Comparison of ENCODE assay signal across 8 cellular contexts in genomic region chr7:87218941-87219544, GRCh38. TPM values are rescaled to one million over a fixed set of nuclear protein-coding genes. Genes with fewer than 3 reads are reported as not detected.
DNase-seq lines count a peak whose midpoint lies in the region; ATAC-seq and TF ChIP-seq lines count a peak whose summit lies in the region.

No MANE protein-coding gene starts in this region.

- H3K4me1 ChIP-seq in mucosa of descending colon (ENCODE audit: low read depth) (peaks cover 6% of the 10 kb centered on the region), thoracic aorta (ENCODE audit: control insufficient read depth in 1 of 2, low read depth in 2 of 2) (peaks cover 14 to 24% of the 10 kb centered on the region in 2 donors)

- peak overlapping the region; percentile 90 for H3K4me3 ChIP-seq in BJ (ENCODE audit: low read depth, low read length)
- peak overlapping the region; percentile 83 for H3K4me3 ChIP-seq in mucosa of descending colon
- H3K4me3 ChIP-seq in thoracic aorta: peak overlapping the region; percentile 93

- CTCF ChIA-PET in BJ (lab: Yijun Ruan, JAX): interaction anchor here (1.1 to 1.2 kb wide), 2 partner anchors 15 to 66 kb away, joined by 3 read pairs; no protein-coding TSS in a partner anchor

- POLR2A ChIA-PET in BJ (lab: Charles Lee): interaction anchor here (2.3 kb wide), 1 partner anchor 67 kb away, joined by 23 read pairs; the partner anchor contains the start of gene DMTF1

- H3K9me3 ChIP-seq in KOPT-K1 (ENCODE audit: insufficient read depth, low read length, poor library complexity, severe bottlenecking) (no peaks in the 10 kb centered on the region), mucosa of descending colon (no peaks in the 10 kb centered on the region), thoracic aorta (no peaks in the 10 kb centered on the region)

- H3K27ac ChIP-seq in KOPT-K1 (ENCODE audit: low read depth, low read length, poor library complexity, severe bottlenecking) (peak overlapping the region; percentile 66), epithelial cell of prostate (peak overlapping the region; percentile 41), thoracic aorta (peak overlapping the region; percentile 79 to 89)

- intact Hi-C loops in mucosa of descending colon (cut with DNase I, micrococcal nuclease): loop anchor here in 1 of 2 donors (10.0 kb wide), 1 partner anchor 64 kb away; the partner anchor contains the start of gene DMTF1

- DNase-seq in BJ (ENCODE audit: low read depth) (no peak), epithelial cell of prostate (ENCODE audit: low read depth, low spot score) (no peak), mucosa of descending colon (peak; percentile 63 to 79 (median 70)), thoracic aorta (ENCODE audit: low spot score) (no peak), GOT3 (lab: John Stamatoyannopoulos, UW) (no peak)
- peak; percentile 32 for DNase-seq in activated CD4-positive, alpha-beta T cell treated with anti-CD3 and anti-CD28 coated beads, Interleukin-2, amount 50 U/mL, for 1 hour

- no peaks in the 10 kb centered on the region; the same call in 1 of the 2 replicates for H3K36me3 ChIP-seq in BJ (ENCODE audit: control insufficient read depth, insufficient read depth, low read length)
- H3K36me3 ChIP-seq in KOPT-K1 (ENCODE audit: insufficient read depth, low read length): 0 out of 2 replicates have a peak, but pooled peaks cover 3% of the 10 kb centered on the region
- no peaks in the 10 kb centered on the region for H3K36me3 ChIP-seq in mucosa of descending colon (ENCODE audit: low read depth)
- no peaks in the 10 kb centered on the region for H3K36me3 ChIP-seq in thoracic aorta

- no peaks in the 10 kb centered on the region for H3K27me3 ChIP-seq in BJ (ENCODE audit: control insufficient read depth, insufficient read depth, low read length)
- H3K27me3 ChIP-seq in thoracic aorta (replicated peaks; ENCODE audit: insufficient read depth): no peaks in the 10 kb centered on the region

- peak; percentile 24 for TF ChIP-seq CTCF in BJ (IDR thresholded peaks at IDR 0.05; ENCODE audit: insufficient read depth, low read depth, low read length)
- no peak for TF ChIP-seq CTCF in mucosa of descending colon (IDR thresholded peaks at IDR 0.05)
- TF ChIP-seq CTCF in thoracic aorta (IDR thresholded peaks at IDR 0.05): no peak

- peak; percentile 0 for ATAC-seq in GM19397 (IDR thresholded peaks at IDR 0.05; ENCODE audit: unreplicated experiment)
- ATAC-seq in mucosa of descending colon: peak; percentile 42
- peak; percentile 20 for ATAC-seq in thoracic aorta (ENCODE audit: insufficient number of reproducible peaks, low FRiP score, low read depth)

RNA-seq across cellular contexts. Expression of gene TMEM243, which starts 0.5 kb away (rescaled TPM):
- 23.6 and 34.6 TPM in 2 replicates for polyA plus RNA-seq in BJ (2011; rRNA removed)
- 9.3 and 11.3 TPM in 2 replicates for polyA minus RNA-seq in BJ (2011; rRNA and poly(A)+ RNA removed)
- total RNA-seq in mucosa of descending colon (10 to 100 TPM; 13.8 to 17.5 (median 17.1) TPM), thoracic aorta (10 to 100 TPM; 30.6 to 31.3 TPM)

Comparison
In these comparisons a context has a peak if more than half of its experiments do, and no peak if none do; other contexts are left out.
1. DNase-seq: peak in activated CD4-positive, alpha-beta T cell treated with anti-CD3 and anti-CD28 coated beads, Interleukin-2, amount 50 U/mL, for 1 hour (single experiment) and mucosa of descending colon (3 of 3); none in BJ (single experiment), epithelial cell of prostate (single experiment), thoracic aorta (single experiment) and GOT3 (single experiment).
2. Peak in every context shown above with its lines, with median percentiles within 50 percentile points of each other: H3K4me3 ChIP-seq, ATAC-seq and H3K27ac ChIP-seq.